Comparison of ENCODE assay signal across 10 cellular contexts in genomic region chr10:48505394-48506112, GRCh38.
DNase-seq lines count a peak whose midpoint lies in the region; ATAC-seq and TF ChIP-seq lines count a peak whose summit lies in the region.
"Had no signal": no experiment of that assay in that cellular context is flagged by ENCODE, and none has a peak within 500 bp of the region (broad histone marks: within the 10 kb centered on the region; RNA-seq: fewer than 3 reads in every experiment).

No MANE protein-coding gene starts in this region.

- TF ChIP-seq POLR2A in NB4 (IDR thresholded peaks at IDR 0.05; ENCODE audit: extremely low read depth, insufficient read length), result no peak

- TF ChIP-seq CTCF in GM10266 (IDR thresholded peaks at IDR 0.05; ENCODE audit: control insufficient read depth, insufficient read depth, low read depth, missing control alignments) (peak; percentile 12), NB4 (IDR thresholded peaks at IDR 0.05; ENCODE audit: low read depth, low read length) (no peak), colonic mucosa (IDR thresholded peaks at IDR 0.05) (no peak), neutrophil (IDR thresholded peaks at IDR 0.05) (no peak)

- intact Hi-C loops in colonic mucosa (cut with DNase I), result loop anchor here (5.0 kb wide), 1 partner anchor 143 kb away; no protein-coding TSS in a partner anchor

- H3K9me3 ChIP-seq in colonic mucosa (no peaks in the 10 kb centered on the region), neutrophil (no peaks in the 10 kb centered on the region)

- H3K4me1 ChIP-seq in colonic mucosa, result no peaks in the 10 kb centered on the region
- H3K4me1 ChIP-seq in neutrophil (ENCODE audit: control insufficient read depth in 1 of 2, insufficient read depth in 1 of 2, low read depth in 1 of 2, low read length in 1 of 2), result peaks cover 10 to 12% of the 10 kb centered on the region in 2 experiments

- no peak for ATAC-seq in GM21786 (IDR thresholded peaks at IDR 0.05; ENCODE audit: unreplicated experiment)

- no peak overlapping the region for H3K4me3 ChIP-seq in NB4 (ENCODE audit: low read depth, low read length)
- H3K4me3 ChIP-seq in colonic mucosa, result no peak overlapping the region
- peak overlapping the region; percentile 28 for H3K4me3 ChIP-seq in neutrophil (ENCODE audit: low read depth in 1 of 2, low read length in 1 of 2)

- no peak overlapping the region for H3K9ac ChIP-seq in colonic mucosa (ENCODE audit: low read depth in 2 of 2, low read length in 2 of 2)

- no peak overlapping the region for H3K27ac ChIP-seq in colonic mucosa
- peak overlapping the region; percentile 38 for H3K27ac ChIP-seq in neutrophil

- H3K27me3 ChIP-seq in colonic mucosa, result no peaks in the 10 kb centered on the region
- H3K27me3 ChIP-seq in neutrophil, result no peaks in the 10 kb centered on the region

- DNase-seq in GM10266 (ENCODE audit: extremely low spot score) (no peak), NB4 (ENCODE audit: low read depth) (peak; percentile 52), colonic mucosa (peak; percentile 10), NCI-H128 (lab: John Stamatoyannopoulos, UW; ENCODE audit: unreplicated experiment) (no peak), globus pallidus (ENCODE audit: low spot score) (no peak)
- DNase-seq: activated T-cell treated with anti-CD3 and anti-CD28 coated beads, Interleukin-2, amount 50 U/mL, for 1 hour; NCI-H510A; T-helper 2 cell had no signal

- no peaks in the 10 kb centered on the region for H3K36me3 ChIP-seq in colonic mucosa
- H3K36me3 ChIP-seq in neutrophil, result no peaks in the 10 kb centered on the region

Comparison
In these comparisons a context has a peak if more than half of its experiments do, and no peak if none do; other contexts are left out.
1. DNase-seq: peak in NB4 (single experiment) and colonic mucosa (single experiment); none in GM10266 (single experiment), NCI-H128 (single experiment) and globus pallidus (single experiment).
2. H3K4me3 ChIP-seq: peak in neutrophil (2 of 2); none in NB4 (single experiment) and colonic mucosa (single experiment).